ENCODE assay signal across 8 cellular contexts in genomic region chr1:92298573-92299476, GRCh38. TPM values are rescaled to one million over a fixed set of nuclear protein-coding genes. Genes with fewer than 3 reads are reported as not detected.
DNase-seq lines count a peak whose midpoint lies in the region; ATAC-seq and TF ChIP-seq lines count a peak whose summit lies in the region.

TSS of gene GLMN (minus strand) at chr1:92298987. CDS start at chr1:92297999, 988 bp downstream.
TSS of gene RPAP2 (plus strand) at chr1:92299059. CDS start at chr1:92299074, 15 bp downstream.

- ATAC-seq in GM18907 (IDR thresholded peaks at IDR 0.05; ENCODE audit: unreplicated experiment) (peak; percentile 98), HG03139 (IDR thresholded peaks at IDR 0.05; ENCODE audit: unreplicated experiment) (peak; percentile 96)
- peak; percentile 95 for ATAC-seq in central memory CD8-positive, alpha-beta T cell (replicated peaks; ENCODE audit: extremely low read depth, poor library complexity, severe bottlenecking)

- H3K4me3 Mint-ChIP-seq in central memory CD8-positive, alpha-beta T cell, result peak within 1 kb of the TSS; percentile 97

- H3K27ac Mint-ChIP-seq in central memory CD8-positive, alpha-beta T cell (ENCODE audit: low read depth), result peak within 1 kb of the TSS; percentile 96

- H3K27me3 Mint-ChIP-seq in central memory CD8-positive, alpha-beta T cell, result no peaks in the 10 kb centered on the region

- peaks cover 14% of the 10 kb centered on the region for H3K36me3 Mint-ChIP-seq in central memory CD8-positive, alpha-beta T cell (ENCODE audit: insufficient read depth)

- peak; percentile 21 for TF ChIP-seq CTCF in AG09319 (IDR thresholded peaks at IDR 0.05; ENCODE audit: low read depth, low read length)
- TF ChIP-seq CTCF in kidney epithelial cell (IDR thresholded peaks at IDR 0.05; ENCODE audit: insufficient read depth, low read length, poor library complexity, severe bottlenecking), result no peak

- no peaks in the 10 kb centered on the region for H3K36me3 ChIP-seq in kidney epithelial cell (ENCODE audit: control insufficient read depth, insufficient read depth, low read length)

- H3K4me1 Mint-ChIP-seq in central memory CD8-positive, alpha-beta T cell, result peaks cover 44% of the 10 kb centered on the region

- no peaks in the 10 kb centered on the region for H3K27me3 ChIP-seq in kidney epithelial cell (ENCODE audit: control insufficient read depth, insufficient read depth, low read length)

- H3K9me3 Mint-ChIP-seq in central memory CD8-positive, alpha-beta T cell, result no peaks in the 10 kb centered on the region

- H3K4me3 ChIP-seq in kidney epithelial cell (ENCODE audit: low read depth, low read length), result peak within 1 kb of the TSS; percentile 72

- DNase-seq in AG09319 (ENCODE audit: extremely low read depth, low read depth), result peak; percentile 44
- DNase-seq in NCI-H2227 (lab: John Stamatoyannopoulos, UW; ENCODE audit: unreplicated experiment), result peak; percentile 96
- peak; percentile 49 for DNase-seq in activated CD4-positive, CD25-positive, alpha-beta regulatory T cell treated with anti-CD3 and anti-CD28 coated beads, Interleukin-2, amount 50 U/mL, for 16 hours (ENCODE audit: low read depth, low spot score)
- DNase-seq in central memory CD8-positive, alpha-beta T cell (ENCODE audit: low spot score in 2 of 2), result peak; percentile 49 to 56
- peak; percentile 53 for DNase-seq in kidney epithelial cell (ENCODE audit: low read depth)
- DNase-seq in stimulated activated CD4-positive, alpha-beta T cell treated with anti-CD3 and anti-CD28 coated beads, Interleukin-15, amount 100 ng/mL, for 24 hours, result peak; percentile 82

RNA-seq across cellular contexts. Expression of gene GLMN, which starts in this region (rescaled TPM):
- total RNA-seq in kidney epithelial cell, result 4.3 and 5.8 TPM in 2 replicates

RNA-seq across cellular contexts. Expression of gene RPAP2, which starts in this region (rescaled TPM):
- 5.3 and 18.7 TPM in 2 replicates for total RNA-seq in kidney epithelial cell

Comparison
In these comparisons a context has a peak if more than half of its experiments do, and no peak if none do; other contexts are left out.
1. Peak in every context shown above with its lines: DNase-seq, ATAC-seq and H3K4me3 ChIP-seq.
2. DNase-seq: peak in every context shown above with its lines; median percentile 96 in NCI-H2227; 82 in stimulated activated CD4-positive, alpha-beta T cell treated with anti-CD3 and anti-CD28 coated beads, Interleukin-15, amount 100 ng/mL, for 24 hours; 53 in kidney epithelial cell; 52 in central memory CD8-positive, alpha-beta T cell; 49 in activated CD4-positive, CD25-positive, alpha-beta regulatory T cell treated with anti-CD3 and anti-CD28 coated beads, Interleukin-2, amount 50 U/mL, for 16 hours; 44 in AG09319.